1 cellular context compared by ENCODE assay signal in genomic region chr1:93738075-93738622, GRCh38.
TF ChIP-seq lines count a peak whose summit lies in the region.

No MANE protein-coding gene starts in this region.

TF ChIP-seq in H1, 55 proteins besides CTCF, POLR2A, EP300 and RAD21 (continued from another document):
- TF ChIP-seq E2F6 (IDR thresholded peaks at IDR 0.05) = no peak
- TF ChIP-seq EZH2 (IDR thresholded peaks at IDR 0.05; ENCODE audit: low read depth, low read length, severe bottlenecking) = no peak
- no peak for TF ChIP-seq JUN (IDR thresholded peaks at IDR 0.05; ENCODE audit: low read depth, low read length)
- no peak for TF ChIP-seq SP1 (IDR thresholded peaks at IDR 0.05; ENCODE audit: low read depth, low read length)
- TF ChIP-seq KDM5A (IDR thresholded peaks at IDR 0.05; ENCODE audit: low read length) = no peak
